Comparison of ENCODE assay signal across 9 cellular contexts in genomic region chr17:45784293-45784582, GRCh38. TPM values are rescaled to one million over a fixed set of nuclear protein-coding genes. Genes with fewer than 3 reads are reported as not detected.
A peak's percentile ranks its signal among the peaks of the same experiment; 100 is the strongest.
DNase-seq lines count a peak whose midpoint lies in the region; ATAC-seq and TF ChIP-seq lines count a peak whose summit lies in the region.
"Had no signal": no experiment of that assay in that cellular context is flagged by ENCODE, and none has a peak within 500 bp of the region (broad histone marks: within the 10 kb centered on the region; RNA-seq: fewer than 3 reads in every experiment).

CRHR1 (plus strand) TSS chr17:45784320; CDS start chr17:45784545, 225 bp downstream.

- no peak within 1 kb of the TSS for H3K9ac ChIP-seq in PC-3 (ENCODE audit: low read length)

- CTCF ChIA-PET in PC-3 (lab: Charles Lee), result no interaction called here

- peak within 1 kb of the TSS; percentile 91 for H3K4me2 ChIP-seq in PC-3 (ENCODE audit: low read length)

- no peaks in the 10 kb centered on the region for H3K36me3 ChIP-seq in BE2C
- H3K36me3 ChIP-seq in PC-3 (ENCODE audit: low read depth, low read length), result no peaks in the 10 kb centered on the region

- H4K20me1 ChIP-seq in PC-3 (ENCODE audit: low read length), result no peaks in the 10 kb centered on the region

- no peaks in the 10 kb centered on the region for H3K4me1 ChIP-seq in BE2C
- peaks cover 12% of the 10 kb centered on the region; the same call in 1 of the 2 replicates for H3K4me1 ChIP-seq in PC-3 (ENCODE audit: insufficient read depth, low read length)

- intact Hi-C loops in PC-3 (cut with micrococcal nuclease), result no loop called here

- no peak within 1 kb of the TSS for H3K27ac ChIP-seq in PC-3 (ENCODE audit: low read length)

- POLR2A ChIA-PET in PC-3 (lab: Charles Lee; ENCODE audit: unreplicated experiment), result no interaction called here

- no peaks in the 10 kb centered on the region for H3K9me2 ChIP-seq in PC-3 (replicated peaks; ENCODE audit: low read length)

- BruUV-seq in PC-3 (replicated peaks; lab: Mats Ljungman, UMichigan), result no TSS peak

- H2AFZ ChIP-seq in PC-3 (ENCODE audit: low read length), result peak within 1 kb of the TSS; percentile 80

- no peak for TF ChIP-seq CTCF in BE2C (IDR thresholded peaks at IDR 0.05; ENCODE audit: low read depth, low read length)
- TF ChIP-seq CTCF in PC-3 (conservative IDR thresholded peaks at IDR 0.05; ENCODE audit: low read depth, low read length), result no peak
- TF ChIP-seq CTCF in epithelial cell of proximal tubule (conservative IDR thresholded peaks at IDR 0.05; ENCODE audit: low read depth, low read length), result no peak
- TF ChIP-seq CTCF in omental fat pad (IDR thresholded peaks at IDR 0.05), result no peak

- H3F3A ChIP-seq in PC-3 (ENCODE audit: low read length, unreplicated experiment), result no peaks in the 10 kb centered on the region

- H3K9me3 ChIP-seq in BE2C (no peaks in the 10 kb centered on the region), PC-3 (ENCODE audit: low read length) (no peaks in the 10 kb centered on the region)

- DNase-seq in BE2C (no peak), PC-3 (no peak), epithelial cell of proximal tubule (ENCODE audit: low read depth) (no peak), omental fat pad (ENCODE audit: low spot score) (no peak), NCI-H774 (lab: John Stamatoyannopoulos, UW) (no peak), putamen (ENCODE audit: low spot score) (no peak)

- no peaks in the 10 kb centered on the region for H3K79me2 ChIP-seq in PC-3 (ENCODE audit: low read length)

- H3K27me3 ChIP-seq in BE2C (peaks cover 88% of the 10 kb centered on the region), PC-3 (ENCODE audit: low read length) (peaks cover 79% of the 10 kb centered on the region)

- peak; percentile 37 for ATAC-seq in PC-3
- ATAC-seq in omental fat pad (ENCODE audit: low FRiP score), result peak; percentile 13
- no peak for ATAC-seq in GM18520 (IDR thresholded peaks at IDR 0.05; ENCODE audit: unreplicated experiment)
- ATAC-seq in HG02852 (IDR thresholded peaks at IDR 0.05; ENCODE audit: unreplicated experiment), result no peak

- peak within 1 kb of the TSS; percentile 38 for H3K4me3 ChIP-seq in BE2C (ENCODE audit: low read depth, low read length)
- peak within 1 kb of the TSS; percentile 61 for H3K4me3 ChIP-seq in PC-3 (ENCODE audit: low read length)
- peak within 1 kb of the TSS; percentile 14 for H3K4me3 ChIP-seq in epithelial cell of proximal tubule (ENCODE audit: low read depth, low read length)

RNA-seq across cellular contexts. Expression of gene CRHR1, which starts in this region (rescaled TPM):
- polyA plus RNA-seq in BE2C (2012; ENCODE audit: insufficient read depth, insufficient read length, low read depth), result not detected
- total RNA-seq in PC-3 (2014; rRNA removed) (not detected in 2 replicates), epithelial cell of proximal tubule (not detected in 2 replicates), omental fat pad (not detected)
- total RNA-seq: left colon had no signal

Comparison
In these comparisons a context has a peak if more than half of its experiments do, and no peak if none do; other contexts are left out.
1. Peak in ATAC-seq, H3K4me3 ChIP-seq and H3K4me2 ChIP-seq in PC-3; RNA of the gene not detected or under 1 TPM.
2. Peak in ATAC-seq in omental fat pad; RNA of the gene not detected or under 1 TPM.